ENCODE assay signal across 2 cellular contexts in genomic region chr5:67364381-67364970, GRCh38.
TF ChIP-seq lines count a peak whose summit lies in the region.

No MANE protein-coding gene starts in this region.

TF ChIP-seq in liver, 16 proteins besides CTCF, POLR2A, EP300 and RAD21 (continued from another document):
- TF ChIP-seq TAF1 (conservative IDR thresholded peaks at IDR 0.05): no peak
- no peak for TF ChIP-seq SP1 (IDR thresholded peaks at IDR 0.05)
- TF ChIP-seq JUND (IDR thresholded peaks at IDR 0.05): no peak
- no peak for TF ChIP-seq ATF3 (IDR thresholded peaks at IDR 0.05)
- TF ChIP-seq EGR1 (IDR thresholded peaks at IDR 0.05; ENCODE audit: low read depth in 2 of 2): no peak
- TF ChIP-seq REST (IDR thresholded peaks at IDR 0.05): no peak

TF ChIP-seq in HepG2, 621 proteins besides CTCF, POLR2A, EP300 and RAD21 (continued from another document):
- TF ChIP-seq, protein P1, sequence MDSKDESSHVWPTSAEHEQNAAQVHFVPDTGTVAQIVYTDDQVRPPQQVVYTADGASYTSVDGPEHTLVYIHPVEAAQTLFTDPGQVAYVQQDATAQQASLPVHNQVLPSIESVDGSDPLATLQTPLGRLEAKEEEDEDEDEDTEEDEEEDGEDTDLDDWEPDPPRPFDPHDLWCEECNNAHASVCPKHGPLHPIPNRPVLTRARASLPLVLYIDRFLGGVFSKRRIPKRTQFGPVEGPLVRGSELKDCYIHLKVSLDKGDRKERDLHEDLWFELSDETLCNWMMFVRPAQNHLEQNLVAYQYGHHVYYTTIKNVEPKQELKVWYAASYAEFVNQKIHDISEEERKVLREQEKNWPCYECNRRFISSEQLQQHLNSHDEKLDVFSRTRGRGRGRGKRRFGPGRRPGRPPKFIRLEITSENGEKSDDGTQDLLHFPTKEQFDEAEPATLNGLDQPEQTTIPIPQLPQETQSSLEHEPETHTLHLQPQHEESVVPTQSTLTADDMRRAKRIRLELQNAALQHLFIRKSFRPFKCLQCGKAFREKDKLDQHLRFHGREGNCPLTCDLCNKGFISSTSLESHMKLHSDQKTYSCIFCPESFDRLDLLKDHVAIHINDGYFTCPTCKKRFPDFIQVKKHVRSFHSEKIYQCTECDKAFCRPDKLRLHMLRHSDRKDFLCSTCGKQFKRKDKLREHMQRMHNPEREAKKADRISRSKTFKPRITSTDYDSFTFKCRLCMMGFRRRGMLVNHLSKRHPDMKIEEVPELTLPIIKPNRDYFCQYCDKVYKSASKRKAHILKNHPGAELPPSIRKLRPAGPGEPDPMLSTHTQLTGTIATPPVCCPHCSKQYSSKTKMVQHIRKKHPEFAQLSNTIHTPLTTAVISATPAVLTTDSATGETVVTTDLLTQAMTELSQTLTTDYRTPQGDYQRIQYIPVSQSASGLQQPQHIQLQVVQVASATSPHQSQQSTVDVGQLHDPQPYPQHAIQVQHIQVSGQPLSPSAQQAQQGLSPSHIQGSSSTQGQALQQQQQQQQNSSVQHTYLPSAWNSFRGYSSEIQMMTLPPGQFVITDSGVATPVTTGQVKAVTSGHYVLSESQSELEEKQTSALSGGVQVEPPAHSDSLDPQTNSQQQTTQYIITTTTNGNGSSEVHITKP (CRISPR knock-in tag; IDR thresholded peaks at IDR 0.05; ENCODE audit: low read depth): no peak
- TF ChIP-seq, protein P2, sequence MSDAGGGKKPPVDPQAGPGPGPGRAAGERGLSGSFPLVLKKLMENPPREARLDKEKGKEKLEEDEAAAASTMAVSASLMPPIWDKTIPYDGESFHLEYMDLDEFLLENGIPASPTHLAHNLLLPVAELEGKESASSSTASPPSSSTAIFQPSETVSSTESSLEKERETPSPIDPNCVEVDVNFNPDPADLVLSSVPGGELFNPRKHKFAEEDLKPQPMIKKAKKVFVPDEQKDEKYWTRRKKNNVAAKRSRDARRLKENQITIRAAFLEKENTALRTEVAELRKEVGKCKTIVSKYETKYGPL (CRISPR knock-in tag; IDR thresholded peaks at IDR 0.05): no peak
- no peak for TF ChIP-seq NCOA2 (CRISPR knock-in tag; IDR thresholded peaks at IDR 0.05)
- TF ChIP-seq, protein P3, sequence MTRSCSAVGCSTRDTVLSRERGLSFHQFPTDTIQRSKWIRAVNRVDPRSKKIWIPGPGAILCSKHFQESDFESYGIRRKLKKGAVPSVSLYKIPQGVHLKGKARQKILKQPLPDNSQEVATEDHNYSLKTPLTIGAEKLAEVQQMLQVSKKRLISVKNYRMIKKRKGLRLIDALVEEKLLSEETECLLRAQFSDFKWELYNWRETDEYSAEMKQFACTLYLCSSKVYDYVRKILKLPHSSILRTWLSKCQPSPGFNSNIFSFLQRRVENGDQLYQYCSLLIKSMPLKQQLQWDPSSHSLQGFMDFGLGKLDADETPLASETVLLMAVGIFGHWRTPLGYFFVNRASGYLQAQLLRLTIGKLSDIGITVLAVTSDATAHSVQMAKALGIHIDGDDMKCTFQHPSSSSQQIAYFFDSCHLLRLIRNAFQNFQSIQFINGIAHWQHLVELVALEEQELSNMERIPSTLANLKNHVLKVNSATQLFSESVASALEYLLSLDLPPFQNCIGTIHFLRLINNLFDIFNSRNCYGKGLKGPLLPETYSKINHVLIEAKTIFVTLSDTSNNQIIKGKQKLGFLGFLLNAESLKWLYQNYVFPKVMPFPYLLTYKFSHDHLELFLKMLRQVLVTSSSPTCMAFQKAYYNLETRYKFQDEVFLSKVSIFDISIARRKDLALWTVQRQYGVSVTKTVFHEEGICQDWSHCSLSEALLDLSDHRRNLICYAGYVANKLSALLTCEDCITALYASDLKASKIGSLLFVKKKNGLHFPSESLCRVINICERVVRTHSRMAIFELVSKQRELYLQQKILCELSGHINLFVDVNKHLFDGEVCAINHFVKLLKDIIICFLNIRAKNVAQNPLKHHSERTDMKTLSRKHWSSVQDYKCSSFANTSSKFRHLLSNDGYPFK (CRISPR knock-in tag; IDR thresholded peaks at IDR 0.05; ENCODE audit: borderline replicate concordance): no peak
- TF ChIP-seq, protein P4, sequence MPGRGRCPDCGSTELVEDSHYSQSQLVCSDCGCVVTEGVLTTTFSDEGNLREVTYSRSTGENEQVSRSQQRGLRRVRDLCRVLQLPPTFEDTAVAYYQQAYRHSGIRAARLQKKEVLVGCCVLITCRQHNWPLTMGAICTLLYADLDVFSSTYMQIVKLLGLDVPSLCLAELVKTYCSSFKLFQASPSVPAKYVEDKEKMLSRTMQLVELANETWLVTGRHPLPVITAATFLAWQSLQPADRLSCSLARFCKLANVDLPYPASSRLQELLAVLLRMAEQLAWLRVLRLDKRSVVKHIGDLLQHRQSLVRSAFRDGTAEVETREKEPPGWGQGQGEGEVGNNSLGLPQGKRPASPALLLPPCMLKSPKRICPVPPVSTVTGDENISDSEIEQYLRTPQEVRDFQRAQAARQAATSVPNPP (CRISPR knock-in tag; IDR thresholded peaks at IDR 0.05): no peak
- TF ChIP-seq SETDB1 (CRISPR knock-in tag; IDR thresholded peaks at IDR 0.05; ENCODE audit: borderline replicate concordance): no peak
- TF ChIP-seq RBAK (CRISPR knock-in tag; IDR thresholded peaks at IDR 0.05): no peak
- no peak for TF ChIP-seq ZFP90 (CRISPR knock-in tag; IDR thresholded peaks at IDR 0.05; ENCODE audit: borderline replicate concordance)
- TF ChIP-seq ZNF10 (CRISPR knock-in tag; IDR thresholded peaks at IDR 0.05; ENCODE audit: borderline replicate concordance, low read depth): no peak
- no peak for TF ChIP-seq HOMEZ (CRISPR knock-in tag; IDR thresholded peaks at IDR 0.05; ENCODE audit: low read depth)
